Comparison of ENCODE assay signal across 8 cellular contexts in genomic region chr6:53492860-53493634, GRCh38. TPM values are rescaled to one million over a fixed set of nuclear protein-coding genes. Genes with fewer than 3 reads are reported as not detected.
DNase-seq lines count a peak whose midpoint lies in the region; ATAC-seq and TF ChIP-seq lines count a peak whose summit lies in the region.

No MANE protein-coding gene starts in this region.

- no peaks in the 10 kb centered on the region for H4K20me1 ChIP-seq in KMS-11 (ENCODE audit: insufficient read depth)
- H4K20me1 ChIP-seq in PC-3 (ENCODE audit: low read length), result no peaks in the 10 kb centered on the region

- no peak overlapping the region for H3K4me3 ChIP-seq in KMS-11 (IDR thresholded peaks at IDR 0.05; ENCODE audit: insufficient read depth, low read depth, low read length)
- H3K4me3 ChIP-seq in PC-3 (ENCODE audit: low read length), result peak overlapping the region; percentile 69

- H3K27ac Mint-ChIP-seq in brain, result peak overlapping the region in 1 of 5 experiments; percentile 25
- H3K27ac Mint-ChIP-seq in immature natural killer cell, result no peak overlapping the region

- H3K4me1 Mint-ChIP-seq in brain (peaks cover 8% of the 10 kb centered on the region), immature natural killer cell (no peaks in the 10 kb centered on the region)

- peak; percentile 72 for ATAC-seq in PC-3
- ATAC-seq in GM18907 (IDR thresholded peaks at IDR 0.05; ENCODE audit: unreplicated experiment), result no peak
- ATAC-seq in HG03565 (IDR thresholded peaks at IDR 0.05; ENCODE audit: unreplicated experiment), result no peak

- H3K36me3 Mint-ChIP-seq in brain, result peaks cover 6% of the 10 kb centered on the region
- H3K36me3 Mint-ChIP-seq in immature natural killer cell, result peaks cover 2 to 13% (median 2%) of the 10 kb centered on the region in 3 donors

- no TSS peak for BruUV-seq in PC-3 (replicated peaks; lab: Mats Ljungman, UMichigan)

- no peaks in the 10 kb centered on the region for H3K79me2 ChIP-seq in KMS-11 (ENCODE audit: insufficient read depth, low read depth)
- no peaks in the 10 kb centered on the region for H3K79me2 ChIP-seq in PC-3 (ENCODE audit: low read length)

- no peaks in the 10 kb centered on the region for H3K9me3 ChIP-seq in PC-3 (ENCODE audit: low read length)

- H3K36me3 ChIP-seq in KMS-11 (ENCODE audit: insufficient read depth) (no peaks in the 10 kb centered on the region), PC-3 (ENCODE audit: low read depth, low read length) (peaks cover under 1% of the 10 kb centered on the region; the same call in 1 of the 2 replicates)

- H3K9ac ChIP-seq in KMS-11 (no peak overlapping the region), PC-3 (ENCODE audit: low read length) (no peak overlapping the region)

- H3K4me1 ChIP-seq in KMS-11 (ENCODE audit: low read depth, poor library complexity, severe bottlenecking), result no peaks in the 10 kb centered on the region
- peaks cover 33% of the 10 kb centered on the region for H3K4me1 ChIP-seq in PC-3 (ENCODE audit: insufficient read depth, low read length)

- H3K4me2 ChIP-seq in KMS-11 (no peak overlapping the region), PC-3 (ENCODE audit: low read length) (peak overlapping the region; percentile 86)

- H2AFZ ChIP-seq in KMS-11 (ENCODE audit: low read depth) (no peak overlapping the region), PC-3 (ENCODE audit: low read length) (peak overlapping the region; percentile 71)

- CTCF ChIA-PET in PC-3 (lab: Charles Lee), result interaction anchor here (0.6 to 2.4 kb wide), 20 partner anchors 32 to 1269 kb away, joined by 3 to 31 read pairs (median 4); partner anchors contain the start of gene GCLC

- no peaks in the 10 kb centered on the region for H3F3A ChIP-seq in PC-3 (ENCODE audit: low read length, unreplicated experiment)

- H3K4me3 Mint-ChIP-seq in brain (peak overlapping the region in 2 of 5 experiments; percentile 1 to 33), immature natural killer cell (no peak overlapping the region)

- peak; percentile 78 for TF ChIP-seq CTCF in KMS-11 (conservative IDR thresholded peaks at IDR 0.05; ENCODE audit: low read depth, low read length)
- TF ChIP-seq CTCF in PC-3 (conservative IDR thresholded peaks at IDR 0.05; ENCODE audit: low read depth, low read length), result peak; percentile 88
- TF ChIP-seq CTCF in brain (conservative IDR thresholded peaks at IDR 0.05), result peak; percentile 86 to 91

- H3K9me2 ChIP-seq in PC-3 (replicated peaks; ENCODE audit: low read length), result no peaks in the 10 kb centered on the region

- intact Hi-C loops in PC-3 (cut with micrococcal nuclease), result loop anchor here (1.0 to 2.0 kb wide), 5 partner anchors 51 to 232 kb away; no protein-coding TSS in a partner anchor

- DNase-seq in G401 (ENCODE audit: low spot score) (peak; percentile 71), PC-3 (peak; percentile 84), immature natural killer cell (peak; percentile 35 to 58 (median 54))
- DNase-seq in stimulated activated CD4-positive, alpha-beta T cell treated with anti-CD3 and anti-CD28 coated beads, Interleukin-12 subunit alpha, Interleukin-12 subunit beta, amount 100 ng/mL, for 4 hours, result peak; percentile 23

- in situ Hi-C loops in G401 (cut with HindIII; ENCODE audit: low sequenced_read_pairs), result no loop called here

- H3K9me3 Mint-ChIP-seq in brain (peaks cover 0 to 8% (median 6%) of the 10 kb centered on the region in 5 experiments), immature natural killer cell (no peaks in the 10 kb centered on the region)

- POLR2A ChIA-PET in PC-3 (lab: Charles Lee; ENCODE audit: unreplicated experiment), result interaction anchor here (0.5 to 1.0 kb wide), 4 partner anchors 199 to 241 kb away, joined by 4 to 10 read pairs (median 4); no protein-coding TSS in a partner anchor

- no peaks in the 10 kb centered on the region for H3K27me3 ChIP-seq in KMS-11 (ENCODE audit: insufficient read depth, low read depth)
- H3K27me3 ChIP-seq in PC-3 (ENCODE audit: low read length), result no peaks in the 10 kb centered on the region

- H3K27me3 Mint-ChIP-seq in brain, result peaks cover 10% of the 10 kb centered on the region
- H3K27me3 Mint-ChIP-seq in immature natural killer cell (ENCODE audit: low read depth in 3 of 3), result peaks cover 0 to 7% (median 4%) of the 10 kb centered on the region in 3 donors

- H3K27ac ChIP-seq in KMS-11 (no peak overlapping the region), PC-3 (ENCODE audit: low read length) (no peak overlapping the region)

RNA-seq across cellular contexts. Expression of gene GCLC, which starts 51.9 kb away (rescaled TPM):
- total RNA-seq in G401 (2014; rRNA removed; shearing (Covaris generic)), result 6.2 and 17.2 TPM in 2 replicates
- 50.1 and 54.7 TPM in 2 replicates for total RNA-seq in PC-3 (2014; rRNA removed)
- polyA plus RNA-seq in brain (ENCODE audit: insufficient read depth, low read depth, low replicate concordance), result 25.7 TPM
- 10 to 100 TPM; 11.4 to 26.1 (median 20.7) TPM for polyA plus RNA-seq in immature natural killer cell

Comparison
In these comparisons a context has a peak if more than half of its experiments do, and no peak if none do; other contexts are left out.
1. DNase-seq: peak in every context shown above with its lines; median percentile 84 in PC-3; 71 in G401; 54 in immature natural killer cell; 23 in stimulated activated CD4-positive, alpha-beta T cell treated with anti-CD3 and anti-CD28 coated beads, Interleukin-12 subunit alpha, Interleukin-12 subunit beta, amount 100 ng/mL, for 4 hours.